In the genomic region with DNA sequence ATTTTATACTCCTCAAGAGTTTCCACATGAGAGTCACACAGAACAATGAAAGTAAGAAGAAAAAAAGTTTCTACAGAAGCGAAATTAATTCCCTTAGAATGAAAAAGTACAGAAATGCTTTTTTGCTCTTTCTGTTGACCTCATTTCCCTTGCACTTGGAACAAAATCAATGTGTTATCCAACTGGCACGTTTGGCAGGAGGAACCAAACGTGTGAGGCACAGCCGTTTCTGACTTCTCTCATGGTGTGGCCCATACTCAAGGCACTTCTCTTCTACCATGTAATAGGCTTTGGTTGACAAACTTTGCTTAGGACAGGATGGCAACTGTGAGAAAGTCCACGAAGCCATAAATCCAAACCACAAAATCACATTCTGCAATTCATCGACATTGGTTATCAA, we compare ENCODE assay signal across 28 cellular contexts.
DNase-seq lines count a peak whose midpoint lies in the region; ATAC-seq, FAIRE-seq and TF ChIP-seq lines count a peak whose summit lies in the region.
"Had no signal": no experiment of that assay in that cellular context is flagged by ENCODE, and none has a peak within 500 bp of the region (broad histone marks: within the 10 kb centered on the region; RNA-seq: fewer than 3 reads in every experiment).

No MANE protein-coding gene starts in this region.

- intact Hi-C loops in testis (cut with DNase I; ENCODE audit: low total_unique reads), result no loop called here

- peak; percentile 77 for FAIRE-seq in GM12891 (lab: Jason Lieb, UNC)

- ATAC-seq in HG02623 (IDR thresholded peaks at IDR 0.05; ENCODE audit: unreplicated experiment), result no peak
- ATAC-seq: left lung, sciatic nerve, WTC11 had no signal

- H3K36me3 ChIP-seq in testis (ENCODE audit: low read depth, missing control alignments), result no peaks in the 10 kb centered on the region
- H3K36me3 ChIP-seq: ascending aorta, left lung, Peyer's patch had no signal

- no peaks in the 10 kb centered on the region for H3K9me3 ChIP-seq in testis

- no peaks in the 10 kb centered on the region for H3K4me1 ChIP-seq in testis
- H3K4me1 ChIP-seq: ascending aorta, left lung, parathyroid adenoma, Peyer's patch, tibial nerve had no signal

- H3K27ac ChIP-seq in testis, result no peak overlapping the region
- H3K27ac ChIP-seq: ascending aorta, left lung, parathyroid adenoma, Peyer's patch, tibial nerve had no signal

- no peak for TF ChIP-seq POLR2A in GM12891 (IDR thresholded peaks at IDR 0.05; ENCODE audit: low read depth, low read length)
- no peak for TF ChIP-seq POLR2A in testis (IDR thresholded peaks at IDR 0.05)

- no peaks in the 10 kb centered on the region for H3K27me3 ChIP-seq in testis
- H3K27me3 ChIP-seq: ascending aorta, left lung, Peyer's patch, tibial nerve had no signal

- no peak for DNase-seq in GM12891 (ENCODE audit: insufficient read length, low spot score)
- peak; percentile 3 for DNase-seq in astrocyte of the hippocampus (ENCODE audit: low read depth, low spot score)
- peak; percentile 45 for DNase-seq in fibroblast of pulmonary artery (ENCODE audit: low read depth)
- DNase-seq in testis, result peak; percentile 51
- DNase-seq in ureter (ENCODE audit: low spot score), result no peak
- no peak for DNase-seq in stimulated activated naive CD4-positive, alpha-beta T cell (lab: John Stamatoyannopoulos, UW)
- no peak for DNase-seq in activated CD4-positive, alpha-beta T cell treated with anti-CD3 and anti-CD28 coated beads, Interleukin-2, amount 50 U/mL, for 48 hours
- DNase-seq: activated CD4-positive, alpha-beta T cell treated with anti-CD3 and anti-CD28 coated beads, Interleukin-2, amount 10 ng/mL, durations not matched to agents 24 days and 14 days; activated gamma-delta T cell treated with Interleukin-2 at 50 U/mL for 16 hours; activated naive CD8-positive, alpha-beta T cell treated with anti-CD3 and anti-CD28 coated beads, Interleukin-2, amount 10 ng/mL, durations not matched to agents 7 days and 5 days; activated T-cell treated with anti-CD3 and anti-CD28 coated beads, Interleukin-2, amount 50 U/mL, for 1 hour; DMS79 treated with DMSO at 0.1 percent for 48 hours; Kasumi-1; left lung; NCI-H146; NCI-H226; Peyer's patch; SHP77 treated with DMSO at 0.1 percent for 48 hours; stimulated activated CD4-positive, alpha-beta T cell treated with anti-CD3 and anti-CD28 coated beads, Interleukin-12 subunit alpha, Interleukin-12 subunit beta, amount 100 ng/mL, for 4 hours; stimulated activated CD4-positive, alpha-beta T cell treated with anti-CD3 and anti-CD28 coated beads, Interleukin-2, amount 100 ng/mL, for 48 hours; SW 1271; T1000 had no signal

- TF ChIP-seq CTCF in fibroblast of pulmonary artery (IDR thresholded peaks at IDR 0.05; ENCODE audit: low read length, missing control alignments) (no peak), testis (IDR thresholded peaks at IDR 0.05) (no peak)

- WGBS in testis, 2 donors, result 59 to 65% methylated on average over 6 of the region's 6 CpGs

- H3K4me3 ChIP-seq in fibroblast of pulmonary artery (replicated peaks; ENCODE audit: low read depth, low read length) (no peak overlapping the region), testis (no peak overlapping the region)
- H3K4me3 ChIP-seq: ascending aorta, left lung, Peyer's patch, tibial nerve had no signal

TF ChIP-seq in GM12891, 5 proteins besides CTCF, POLR2A, EP300 and RAD21:
- no peak for TF ChIP-seq TAF1 (IDR thresholded peaks at IDR 0.05; ENCODE audit: low read depth, low read length)
- no peak for TF ChIP-seq SPI1 (IDR thresholded peaks at IDR 0.05; ENCODE audit: low read depth, low read length)
- TF ChIP-seq POLR2AphosphoS5 (IDR thresholded peaks at IDR 0.05; ENCODE audit: low read depth, low read length), result no peak
- TF ChIP-seq POU2F2 (IDR thresholded peaks at IDR 0.05; ENCODE audit: low read depth, low read length), result no peak
- no peak for TF ChIP-seq PAX5 (IDR thresholded peaks at IDR 0.05; ENCODE audit: insufficient read depth, low read length, severe bottlenecking)

Comparison
In these comparisons a context has a peak if more than half of its experiments do, and no peak if none do; other contexts are left out.
1. DNase-seq: peak in astrocyte of the hippocampus (single experiment), fibroblast of pulmonary artery (single experiment) and testis (single experiment); none in GM12891 (single experiment), ureter (single experiment), stimulated activated naive CD4-positive, alpha-beta T cell (0 of 6) and activated CD4-positive, alpha-beta T cell treated with anti-CD3 and anti-CD28 coated beads, Interleukin-2, amount 50 U/mL, for 48 hours (0 of 2).